ENCODE assay signal across 8 cellular contexts in genomic region chr17:14068542-14069250, GRCh38. TPM values are rescaled to one million over a fixed set of nuclear protein-coding genes. Genes with fewer than 3 reads are reported as not detected.
A peak's percentile ranks its signal among the peaks of the same experiment; 100 is the strongest.
DNase-seq lines count a peak whose midpoint lies in the region; ATAC-seq and TF ChIP-seq lines count a peak whose summit lies in the region.

No MANE protein-coding gene starts in this region.

- ATAC-seq in GM18873 (IDR thresholded peaks at IDR 0.05; ENCODE audit: low FRiP score, unreplicated experiment) (peak; percentile 6), HG02884 (IDR thresholded peaks at IDR 0.05; ENCODE audit: unreplicated experiment) (peak; percentile 5)

- 25% methylated on average over 18 of the region's 25 CpGs for WGBS in suprapubic skin

- H3K9me3 ChIP-seq in iPS-20b (ENCODE audit: insufficient read depth, low read depth, low read length) (peaks cover 7% of the 10 kb centered on the region; the same call in 1 of the 2 replicates), suprapubic skin (no peaks in the 10 kb centered on the region)

- no peak for TF ChIP-seq CTCF in WI38 (IDR thresholded peaks at IDR 0.05; ENCODE audit: low read depth, low read length)
- TF ChIP-seq CTCF in suprapubic skin (IDR thresholded peaks at IDR 0.05) = no peak
- TF ChIP-seq CTCF in GM20000 (IDR thresholded peaks at IDR 0.05; ENCODE audit: extremely low read depth, missing control alignments) = no peak

- peak overlapping the region; percentile 98; the same call in 1 of the 2 replicates for H3K9ac ChIP-seq in iPS-20b (ENCODE audit: low read depth, low read length)

- peaks cover 15% of the 10 kb centered on the region for H3K36me3 ChIP-seq in iPS-20b (ENCODE audit: insufficient read depth, low read depth, low read length)
- no peaks in the 10 kb centered on the region for H3K36me3 ChIP-seq in suprapubic skin

- peaks cover 8% of the 10 kb centered on the region; the same call in 1 of the 2 replicates for H3K4me1 ChIP-seq in iPS-20b (ENCODE audit: insufficient read depth, low read length)
- H3K4me1 ChIP-seq in suprapubic skin = peaks cover 25% of the 10 kb centered on the region

- H3K27ac ChIP-seq in iPS-20b (ENCODE audit: low read length) = no peak overlapping the region
- peak overlapping the region; percentile 70 for H3K27ac ChIP-seq in suprapubic skin

- TF ChIP-seq POLR2A in suprapubic skin (IDR thresholded peaks at IDR 0.05) = no peak

- DNase-seq in suprapubic skin (ENCODE audit: low spot score in 2 of 2) (no peak), GM20000 (ENCODE audit: low spot score) (no peak), HuH-7 (ENCODE audit: low spot score) (no peak)
- DNase-seq in stimulated activated CD4-positive, alpha-beta T cell treated with anti-CD3 and anti-CD28 coated beads, Interleukin-1b, Interleukin-23, amount 100 ng/mL, for 48 hours = no peak

- H3K4me3 ChIP-seq in WI38 (ENCODE audit: low read depth, low read length) (peak overlapping the region; percentile 98), iPS-20b (ENCODE audit: low read length) (peak overlapping the region; percentile 99), suprapubic skin (peak overlapping the region; percentile 99)

- H3K27me3 ChIP-seq in iPS-20b (ENCODE audit: insufficient read depth, low read length) (no peaks in the 10 kb centered on the region), suprapubic skin (no peaks in the 10 kb centered on the region)

- no peak for TF ChIP-seq EP300 in suprapubic skin (IDR thresholded peaks at IDR 0.05)

RNA-seq across cellular contexts. Expression of gene COX10, which starts 0.6 kb away (rescaled TPM):
- 10 to 100 TPM; 26.5 to 35.9 (median 32.1) TPM for total RNA-seq in suprapubic skin
